9 cellular contexts compared by ENCODE assay signal in genomic region chr18:37270046-37270665, GRCh38.
DNase-seq lines count a peak whose midpoint lies in the region; ATAC-seq, FAIRE-seq and TF ChIP-seq lines count a peak whose summit lies in the region.
"Had no signal": no experiment of that assay in that cellular context is flagged by ENCODE, and none has a peak within 500 bp of the region (broad histone marks: within the 10 kb centered on the region; RNA-seq: fewer than 3 reads in every experiment).

No MANE protein-coding gene starts in this region.

- H3K4me3 Mint-ChIP-seq in activated CD4-positive, alpha-beta memory T cell treated with anti-CD3 and anti-CD28 coated beads, Interleukin-2, amount 10 ng/mL, durations not matched to agents 7 days and 5 days = no peak overlapping the region

- intact Hi-C loops in A673 (cut with micrococcal nuclease; ENCODE audit: unreplicated experiment) = no loop called here

- H3K36me3 ChIP-seq in A673 (ENCODE audit: insufficient read depth, low read length, poor library complexity, severe bottlenecking) = no peaks in the 10 kb centered on the region

- H3K9me3 ChIP-seq in A673 (ENCODE audit: low read depth, low read length, poor library complexity, severe bottlenecking) = no peaks in the 10 kb centered on the region

- peak; percentile 64 for DNase-seq in A673 (ENCODE audit: low spot score)
- DNase-seq in HS-5 (ENCODE audit: low read depth) = peak; percentile 1
- DNase-seq in activated CD4-positive, alpha-beta memory T cell treated with anti-CD3 and anti-CD28 coated beads, Interleukin-2, amount 10 ng/mL, durations not matched to agents 7 days and 5 days = peak; percentile 35
- DNase-seq in iPS-NIHi7 (ENCODE audit: extremely low spot score) = peak; percentile 70
- peak; percentile 41 for DNase-seq in urothelium cell line (ENCODE audit: low spot score)
- no peak for DNase-seq in NK-92 treated with Interleukin-12 subunit alpha and Interleukin-12 subunit beta, amount 100 ng/mL, for 24 hours (lab: John Stamatoyannopoulos, UW)
- no peak for DNase-seq in DMS153 (lab: John Stamatoyannopoulos, UW)

- no peak overlapping the region for H3K4me3 ChIP-seq in A673 (ENCODE audit: low read depth, low read length, poor library complexity, severe bottlenecking)

- no peaks in the 10 kb centered on the region for H3K36me3 Mint-ChIP-seq in activated CD4-positive, alpha-beta memory T cell treated with anti-CD3 and anti-CD28 coated beads, Interleukin-2, amount 10 ng/mL, durations not matched to agents 7 days and 5 days (ENCODE audit: low read depth)

- no TSS peak for BruUV-seq in A673 (replicated peaks; lab: Mats Ljungman, UMichigan)

- no peak for ATAC-seq in HG03159 (IDR thresholded peaks at IDR 0.05; ENCODE audit: unreplicated experiment)

- peak; percentile 69 for FAIRE-seq in urothelium cell line (lab: Jason Lieb, UNC)

- H3K27ac ChIP-seq in A673 (ENCODE audit: low read depth, low read length, poor library complexity, severe bottlenecking) = no peak overlapping the region
- H3K27ac ChIP-seq: parathyroid adenoma had no signal

- H3K9me3 Mint-ChIP-seq in activated CD4-positive, alpha-beta memory T cell treated with anti-CD3 and anti-CD28 coated beads, Interleukin-2, amount 10 ng/mL, durations not matched to agents 7 days and 5 days = no peaks in the 10 kb centered on the region

- H3K4me1 Mint-ChIP-seq in activated CD4-positive, alpha-beta memory T cell treated with anti-CD3 and anti-CD28 coated beads, Interleukin-2, amount 10 ng/mL, durations not matched to agents 7 days and 5 days = no peaks in the 10 kb centered on the region

- H3K27me3 ChIP-seq in A673 (replicated peaks; ENCODE audit: insufficient read depth, low read depth, low read length, poor library complexity) = peaks cover 22% of the 10 kb centered on the region

- POLR2A ChIA-PET in A673 (lab: Charles Lee; ENCODE audit: low non-redundant PET) = no interaction called here
- POLR2A ChIA-PET in activated CD4-positive, alpha-beta memory T cell treated with anti-CD3 and anti-CD28 coated beads, Interleukin-2, amount 10 ng/mL, durations not matched to agents 7 days and 5 days (lab: Charles Lee) = no interaction called here

- no peak for TF ChIP-seq CTCF in A673 (conservative IDR thresholded peaks at IDR 0.05; ENCODE audit: low read depth, low read length)

- H3K4me1 ChIP-seq in A673 (ENCODE audit: insufficient read depth, low read length, poor library complexity, severe bottlenecking) = no peaks in the 10 kb centered on the region
- H3K4me1 ChIP-seq: parathyroid adenoma had no signal

- peaks cover 4% of the 10 kb centered on the region for H3K27me3 Mint-ChIP-seq in activated CD4-positive, alpha-beta memory T cell treated with anti-CD3 and anti-CD28 coated beads, Interleukin-2, amount 10 ng/mL, durations not matched to agents 7 days and 5 days

- no peak overlapping the region for H3K27ac Mint-ChIP-seq in activated CD4-positive, alpha-beta memory T cell treated with anti-CD3 and anti-CD28 coated beads, Interleukin-2, amount 10 ng/mL, durations not matched to agents 7 days and 5 days

- CTCF ChIA-PET in A673 (lab: Charles Lee) = no interaction called here
- CTCF ChIA-PET in activated CD4-positive, alpha-beta memory T cell treated with anti-CD3 and anti-CD28 coated beads, Interleukin-2, amount 10 ng/mL, durations not matched to agents 7 days and 5 days (lab: Charles Lee) = no interaction called here

Comparison
In these comparisons a context has a peak if more than half of its experiments do, and no peak if none do; other contexts are left out.
1. DNase-seq: peak in A673 (single experiment), HS-5 (single experiment), activated CD4-positive, alpha-beta memory T cell treated with anti-CD3 and anti-CD28 coated beads, Interleukin-2, amount 10 ng/mL, durations not matched to agents 7 days and 5 days (single experiment), iPS-NIHi7 (single experiment) and urothelium cell line (single experiment); none in NK-92 treated with Interleukin-12 subunit alpha and Interleukin-12 subunit beta, amount 100 ng/mL, for 24 hours (single experiment) and DMS153 (single experiment).